1 cellular context compared by ENCODE assay signal in genomic region chr5:87081511-87082372, GRCh38.
TF ChIP-seq lines count a peak whose summit lies in the region.

No MANE protein-coding gene starts in this region.

TF ChIP-seq in K562, 482 proteins besides CTCF, POLR2A, EP300 and RAD21 (continues in another document):
- peak in 1 of 2 experiments; percentile 48; a peak in 1 of 4 replicates for TF ChIP-seq TBL1XR1 (IDR thresholded peaks at IDR 0.05; ENCODE audit: low read length in 2 of 2)
- 0 out of 2 replicates have a peak, but pooled peaks have one; percentile 41 for TF ChIP-seq ZNF766 (CRISPR knock-in tag; conservative IDR thresholded peaks at IDR 0.05)
- peak; percentile 49 for TF ChIP-seq ETV1 (tag; conservative IDR thresholded peaks at IDR 0.05; ENCODE audit: low read depth)
- TF ChIP-seq NEUROD1 (IDR thresholded peaks at IDR 0.05; ENCODE audit: borderline replicate concordance, low read depth, low read length, partially characterized antibody): no peak
- no peak for TF ChIP-seq MYNN (IDR thresholded peaks at IDR 0.05)
- TF ChIP-seq MYNN (CRISPR knock-in tag; IDR thresholded peaks at IDR 0.05): no peak
- no peak for TF ChIP-seq NR2F6 (CRISPR knock-in tag; IDR thresholded peaks at IDR 0.05)
- no peak for TF ChIP-seq FOSL1 (tag; conservative IDR thresholded peaks at IDR 0.05)
- TF ChIP-seq BACH1 (tag; IDR thresholded peaks at IDR 0.05): no peak
- no peak for TF ChIP-seq NR2C2 (CRISPR knock-in tag; IDR thresholded peaks at IDR 0.05)
- TF ChIP-seq NR2C2 (tag; IDR thresholded peaks at IDR 0.05): peak; percentile 40; the same call in 1 of the 2 replicates
- TF ChIP-seq SPI1 (IDR thresholded peaks at IDR 0.05; ENCODE audit: borderline replicate concordance, low read depth, low read length): peak; percentile 100
- no peak for TF ChIP-seq SNRNP70 (optimal IDR thresholded peaks at IDR 0.05; ENCODE audit: low read depth, low read length)
- no peak for TF ChIP-seq KDM1A (IDR thresholded peaks at IDR 0.05)
- TF ChIP-seq GABPA (tag; conservative IDR thresholded peaks at IDR 0.05; ENCODE audit: low read depth): peak; percentile 27; the same call in 1 of the 2 replicates
- no peak for TF ChIP-seq ZNF507 (tag; conservative IDR thresholded peaks at IDR 0.05)
- peak; percentile 74 for TF ChIP-seq ZFP36 (IDR thresholded peaks at IDR 0.05; ENCODE audit: low read depth, low read length, partially characterized antibody)
- no peak for TF ChIP-seq MCM3 (IDR thresholded peaks at IDR 0.05)
- TF ChIP-seq EGR1 (conservative IDR thresholded peaks at IDR 0.05): peak; percentile 87
- no peak for TF ChIP-seq CREB5 (CRISPR knock-in tag; IDR thresholded peaks at IDR 0.05)
- peak; percentile 33; the same call in 1 of the 2 replicates for TF ChIP-seq SOX6 (IDR thresholded peaks at IDR 0.05)
- no peak for TF ChIP-seq MYBL2 (IDR thresholded peaks at IDR 0.05; ENCODE audit: low read depth)
- TF ChIP-seq MYBL2 (CRISPR knock-in tag; IDR thresholded peaks at IDR 0.05; ENCODE audit: borderline replicate concordance): no peak
- TF ChIP-seq CCNT2 (IDR thresholded peaks at IDR 0.05; ENCODE audit: borderline replicate concordance, extremely low read depth, insufficient read length, low read depth, low read length): no peak
- no peak for TF ChIP-seq BRD9 (IDR thresholded peaks at IDR 0.05; ENCODE audit: low read depth, partially characterized antibody)
- no peak for TF ChIP-seq ZNF197 (CRISPR knock-in tag; IDR thresholded peaks at IDR 0.05; ENCODE audit: low read depth)
- TF ChIP-seq SMARCE1 (IDR thresholded peaks at IDR 0.05): peak; percentile 90
- TF ChIP-seq CAMTA2 (CRISPR knock-in tag; conservative IDR thresholded peaks at IDR 0.05): no peak
- TF ChIP-seq MCM2 (IDR thresholded peaks at IDR 0.05; ENCODE audit: low read depth): no peak
- no peak for TF ChIP-seq ZBTB17 (CRISPR knock-in tag; IDR thresholded peaks at IDR 0.05)
- TF ChIP-seq ZNF518B (CRISPR knock-in tag; IDR thresholded peaks at IDR 0.05): no peak
- TF ChIP-seq SMAD3 (CRISPR knock-in tag; conservative IDR thresholded peaks at IDR 0.05): no peak
- no peak for TF ChIP-seq MCM7 (IDR thresholded peaks at IDR 0.05)
- TF ChIP-seq FOXK2 (conservative IDR thresholded peaks at IDR 0.05 in 1 of 2, IDR thresholded peaks at IDR 0.05 in 1 of 2; ENCODE audit: low read depth in 2 of 2): peak in 1 of 2 experiments; percentile 13; a peak in 1 of 4 replicates
- peak; percentile 44; the same call in 1 of the 2 replicates for TF ChIP-seq CBFA2T3 (IDR thresholded peaks at IDR 0.05)
- peak; percentile 22; the same call in 1 of the 2 replicates for TF ChIP-seq ESRRA (IDR thresholded peaks at IDR 0.05; ENCODE audit: borderline replicate concordance, low read depth)
- no peak for TF ChIP-seq KDM4B (IDR thresholded peaks at IDR 0.05; ENCODE audit: borderline replicate concordance in 2 of 2, low read depth in 1 of 2)
- no peak for TF ChIP-seq EP400 (IDR thresholded peaks at IDR 0.05)
- TF ChIP-seq ZNF740 (CRISPR knock-in tag; IDR thresholded peaks at IDR 0.05): no peak
- no peak for TF ChIP-seq ZNF740 (tag; IDR thresholded peaks at IDR 0.05)
- peak in 1 of 2 experiments; percentile 32; a peak in 1 of 4 replicates for TF ChIP-seq RCOR1 (IDR thresholded peaks at IDR 0.05; ENCODE audit: borderline replicate concordance in 1 of 2, low read depth in 2 of 2, low read length in 2 of 2)
- peak in 1 of 2 experiments; percentile 64; a peak in 1 of 4 replicates for TF ChIP-seq ETV6 (IDR thresholded peaks at IDR 0.05; ENCODE audit: borderline replicate concordance in 1 of 2, low read depth in 2 of 2, low read length in 1 of 2)
- TF ChIP-seq ETV6 (CRISPR knock-in tag; IDR thresholded peaks at IDR 0.05; ENCODE audit: borderline replicate concordance): no peak
- TF ChIP-seq ZNF354B (CRISPR knock-in tag; IDR thresholded peaks at IDR 0.05): no peak
- 0 out of 2 replicates have a peak, but pooled peaks have one; percentile 25 for TF ChIP-seq JUND (IDR thresholded peaks at IDR 0.05; ENCODE audit: borderline replicate concordance, low read depth, low read length)
- TF ChIP-seq JUND (tag; IDR thresholded peaks at IDR 0.05; ENCODE audit: borderline replicate concordance, low read depth, low read length): no peak
- TF ChIP-seq EWSR1 (IDR thresholded peaks at IDR 0.05; ENCODE audit: borderline replicate concordance, low read depth, partially characterized antibody): no peak
- TF ChIP-seq ZBTB12 (CRISPR knock-in tag; IDR thresholded peaks at IDR 0.05): no peak
- TF ChIP-seq TEAD4 (IDR thresholded peaks at IDR 0.05; ENCODE audit: low read length): peak; percentile 58; the same call in 1 of the 2 replicates
- TF ChIP-seq TEAD4 (CRISPR knock-in tag; IDR thresholded peaks at IDR 0.05; ENCODE audit: borderline replicate concordance): no peak
- TF ChIP-seq GTF2F1 (IDR thresholded peaks at IDR 0.05; ENCODE audit: low read depth, low read length): no peak
- peak; percentile 59; the same call in 1 of the 2 replicates for TF ChIP-seq MEF2D (tag; conservative IDR thresholded peaks at IDR 0.05; ENCODE audit: low read depth)
- TF ChIP-seq PPARD (CRISPR knock-in tag; IDR thresholded peaks at IDR 0.05): no peak
- peak; percentile 38; the same call in 1 of the 2 replicates for TF ChIP-seq FOXJ2 (tag; IDR thresholded peaks at IDR 0.05)
- 0 out of 2 replicates have a peak, but pooled peaks have one; percentile 61 for TF ChIP-seq HEY1 (CRISPR knock-in tag; IDR thresholded peaks at IDR 0.05; ENCODE audit: borderline replicate concordance)
- no peak for TF ChIP-seq AFF4 (CRISPR knock-in tag; IDR thresholded peaks at IDR 0.05)
- no peak for TF ChIP-seq ZNF584 (CRISPR knock-in tag; IDR thresholded peaks at IDR 0.05; ENCODE audit: low read depth)
- peak; percentile 80; the same call in 1 of the 2 replicates for TF ChIP-seq LEF1 (IDR thresholded peaks at IDR 0.05)
- peak; percentile 82 for TF ChIP-seq SMARCA4 (IDR thresholded peaks at IDR 0.05)
- TF ChIP-seq RERE (CRISPR knock-in tag; IDR thresholded peaks at IDR 0.05; ENCODE audit: borderline replicate concordance): no peak
- TF ChIP-seq SP1 (CRISPR knock-in tag; IDR thresholded peaks at IDR 0.05): no peak
- peak; percentile 60; the same call in 1 of the 2 replicates for TF ChIP-seq SMARCC2 (IDR thresholded peaks at IDR 0.05; ENCODE audit: low read depth)
